Comparison of ENCODE assay signal across 20 cellular contexts in genomic region chr2:33606622-33607021, GRCh38. TPM values are rescaled to one million over a fixed set of nuclear protein-coding genes. Genes with fewer than 3 reads are reported as not detected.
DNase-seq lines count a peak whose midpoint lies in the region; ATAC-seq, FAIRE-seq and TF ChIP-seq lines count a peak whose summit lies in the region.
"Had no signal": no experiment of that assay in that cellular context is flagged by ENCODE, and none has a peak within 500 bp of the region (broad histone marks: within the 10 kb centered on the region; RNA-seq: fewer than 3 reads in every experiment).

No MANE protein-coding gene starts in this region.

- H3K9me3 Mint-ChIP-seq in stimulated activated effector memory CD8-positive, alpha-beta T cell treated with anti-CD3 and anti-CD28 coated beads, Interleukin-12 subunit alpha, Interleukin-12 subunit beta, amount 100 ng/mL, for 72 hours, result no peaks in the 10 kb centered on the region
- H3K9me3 Mint-ChIP-seq in endodermal cell (peaks cover 34% of the 10 kb centered on the region), T-cell (no peaks in the 10 kb centered on the region)
- H3K9me3 Mint-ChIP-seq: CD8-positive, alpha-beta memory T cell had no signal

- FAIRE-seq in K562 (lab: Jason Lieb, UNC), result no peak
- FAIRE-seq: GM12891, GM19239, HTR-8/SVneo had no signal

- POLR2A ChIA-PET in K562 (lab: Yijun Ruan, JAX) (interaction anchor here (0.7 to 1.0 kb wide), 2 partner anchors 9 to 23 kb away, joined by 3 read pairs; no protein-coding TSS in a partner anchor), T-cell (lab: Charles Lee) (no interaction called here)

- ATAC-seq in K562 (no peak), T-cell (replicated peaks in 1 of 4) (no peak)
- no peak for ATAC-seq in stimulated activated effector memory CD8-positive, alpha-beta T cell treated with anti-CD3 and anti-CD28 coated beads, Interleukin-12 subunit alpha, Interleukin-12 subunit beta, amount 100 ng/mL, for 72 hours

- no peak for DNase-seq in K562 (ENCODE audit: extremely low read depth in 1 of 4, low spot score in 3 of 4)
- DNase-seq in testis, result no peak
- no peak for DNase-seq in stimulated activated effector memory CD8-positive, alpha-beta T cell treated with anti-CD3 and anti-CD28 coated beads, Interleukin-12 subunit alpha, Interleukin-12 subunit beta, amount 100 ng/mL, for 72 hours (ENCODE audit: low spot score in 2 of 2)
- no peak for DNase-seq in endodermal cell
- DNase-seq in spleen, result no peak
- no peak for DNase-seq in T-cell
- DNase-seq: CD8-positive, alpha-beta memory T cell; COR-L47; DMS 273 treated with DMSO at 0.1 percent for 48 hours; DMS53; DND-41; EL; GM23248 had no signal

- H3K27me3 Mint-ChIP-seq in endodermal cell (ENCODE audit: insufficient read depth), result no peaks in the 10 kb centered on the region
- H3K27me3 Mint-ChIP-seq in T-cell, result no peaks in the 10 kb centered on the region
- H3K27me3 Mint-ChIP-seq: B cell had no signal

- TF ChIP-seq POLR2A in K562 (conservative IDR thresholded peaks at IDR 0.05), result no peak
- no peak for TF ChIP-seq POLR2A in testis (IDR thresholded peaks at IDR 0.05)
- TF ChIP-seq POLR2A in spleen (IDR thresholded peaks at IDR 0.05), result no peak

- no peaks in the 10 kb centered on the region for H3K4me1 Mint-ChIP-seq in stimulated activated effector memory CD8-positive, alpha-beta T cell treated with anti-CD3 and anti-CD28 coated beads, Interleukin-12 subunit alpha, Interleukin-12 subunit beta, amount 100 ng/mL, for 72 hours
- H3K4me1 Mint-ChIP-seq in endodermal cell (peaks cover 10% of the 10 kb centered on the region), T-cell (no peaks in the 10 kb centered on the region)
- H3K4me1 Mint-ChIP-seq: B cell; CD8-positive, alpha-beta memory T cell had no signal

- TF ChIP-seq RAD21 in K562 (CRISPR knock-in tag; conservative IDR thresholded peaks at IDR 0.05 in 1 of 2, IDR thresholded peaks at IDR 0.05 in 1 of 2), result no peak

- H3K36me3 ChIP-seq in HUES48 (ENCODE audit: control insufficient read depth, insufficient read depth, low read length) (no peaks in the 10 kb centered on the region; the same call in 1 of the 2 replicates), K562 (ENCODE audit: control insufficient read depth, insufficient read depth, low read length) (no peaks in the 10 kb centered on the region), iPS-20b (ENCODE audit: insufficient read depth, low read depth, low read length) (peaks cover 9% of the 10 kb centered on the region; the same call in 1 of the 2 replicates), testis (ENCODE audit: low read depth, missing control alignments) (no peaks in the 10 kb centered on the region), endodermal cell (ENCODE audit: control insufficient read depth, insufficient read depth, low read length) (no peaks in the 10 kb centered on the region), spleen (no peaks in the 10 kb centered on the region)

- H3K27ac Mint-ChIP-seq in stimulated activated effector memory CD8-positive, alpha-beta T cell treated with anti-CD3 and anti-CD28 coated beads, Interleukin-12 subunit alpha, Interleukin-12 subunit beta, amount 100 ng/mL, for 72 hours, result no peak overlapping the region
- no peak overlapping the region for H3K27ac Mint-ChIP-seq in endodermal cell
- no peak overlapping the region for H3K27ac Mint-ChIP-seq in T-cell
- H3K27ac Mint-ChIP-seq: B cell; CD8-positive, alpha-beta memory T cell had no signal

- H3K36me3 Mint-ChIP-seq in stimulated activated effector memory CD8-positive, alpha-beta T cell treated with anti-CD3 and anti-CD28 coated beads, Interleukin-12 subunit alpha, Interleukin-12 subunit beta, amount 100 ng/mL, for 72 hours, result no peaks in the 10 kb centered on the region
- H3K36me3 Mint-ChIP-seq in endodermal cell (ENCODE audit: low read depth) (peaks cover 33% of the 10 kb centered on the region), T-cell (no peaks in the 10 kb centered on the region)

- no peak overlapping the region for H3K9ac ChIP-seq in HUES48 (ENCODE audit: low read depth, low read length)
- no peak overlapping the region for H3K9ac ChIP-seq in K562 (ENCODE audit: insufficient read depth in 1 of 2, low read depth in 2 of 2, low read length in 2 of 2)
- H3K9ac ChIP-seq in iPS-20b (ENCODE audit: low read depth, low read length), result peak overlapping the region; percentile 53; the same call in 1 of the 2 replicates
- no peak overlapping the region for H3K9ac ChIP-seq in endodermal cell (ENCODE audit: extremely low read depth, low read length, poor library complexity, severe bottlenecking)
- H3K9ac ChIP-seq: BLaER1 treated with 17β-estradiol and CSF1 and Interleukin-3, amounts not matched to agents 10 nM and 100 nM; GM23248 had no signal

- in situ Hi-C loops in K562 (cut with MboI), result no loop called here

- H3K79me2 ChIP-seq in K562 (ENCODE audit: control insufficient read depth, insufficient read depth, low read length), result no peaks in the 10 kb centered on the region

- TF ChIP-seq CTCF in K562 (IDR thresholded peaks at IDR 0.05 in 2 of 3, conservative IDR thresholded peaks at IDR 0.05 in 1 of 3; ENCODE audit: insufficient read depth in 2 of 3, low read depth in 1 of 3, low read length in 3 of 3) (no peak), testis (IDR thresholded peaks at IDR 0.05) (no peak), endodermal cell (conservative IDR thresholded peaks at IDR 0.05) (no peak), spleen (IDR thresholded peaks at IDR 0.05 in 8 of 11, conservative IDR thresholded peaks at IDR 0.05 in 3 of 11) (no peak)

- H3K27ac ChIP-seq in HUES48 (ENCODE audit: low read depth, low read length) (peak overlapping the region; percentile 57), K562 (ENCODE audit: extremely low read depth, low read depth, low read length) (no peak overlapping the region), iPS-20b (ENCODE audit: low read length) (peak overlapping the region; percentile 57), testis (peak overlapping the region; percentile 71 to 78), endodermal cell (ENCODE audit: low read depth, low read length) (no peak overlapping the region), spleen (no peak overlapping the region)
- H3K27ac ChIP-seq: BLaER1 treated with 17β-estradiol and CSF1 and Interleukin-3, amounts not matched to agents 10 nM and 100 nM; GM23248 had no signal

- peaks cover 24% of the 10 kb centered on the region for H3K9me3 ChIP-seq in HUES48 (ENCODE audit: control insufficient read depth, insufficient read depth, low read length)
- H3K9me3 ChIP-seq in K562 (replicated peaks; ENCODE audit: control insufficient read depth, insufficient read depth, low read depth, low read length), result no peaks in the 10 kb centered on the region
- H3K9me3 ChIP-seq in iPS-20b (ENCODE audit: insufficient read depth, low read depth, low read length), result peaks cover 13% of the 10 kb centered on the region
- H3K9me3 ChIP-seq in testis, result no peaks in the 10 kb centered on the region
- peaks cover 15% of the 10 kb centered on the region for H3K9me3 ChIP-seq in endodermal cell (ENCODE audit: control insufficient read depth, low read length)
- H3K9me3 ChIP-seq in spleen, result no peaks in the 10 kb centered on the region

- no peaks in the 10 kb centered on the region for H4K20me1 ChIP-seq in K562 (replicated peaks; ENCODE audit: control insufficient read depth, insufficient read depth, low read length)
- H4K20me1 ChIP-seq: BLaER1 treated with 17β-estradiol and CSF1 and Interleukin-3, amounts not matched to agents 10 nM and 100 nM had no signal

- BruUV-seq in K562 (replicated peaks; lab: Mats Ljungman, UMichigan), result no TSS peak

- H3K4me1 ChIP-seq in HUES48 (ENCODE audit: control insufficient read depth, insufficient read depth, low read length), result peaks cover 51% of the 10 kb centered on the region
- H3K4me1 ChIP-seq in K562 (replicated peaks in 1 of 2; ENCODE audit: control insufficient read depth in 2 of 2, insufficient read depth in 2 of 2, low read length in 2 of 2), result no peaks in the 10 kb centered on the region
- peaks cover 50% of the 10 kb centered on the region; the same call in 1 of the 2 replicates for H3K4me1 ChIP-seq in iPS-20b (ENCODE audit: insufficient read depth, low read length)
- H3K4me1 ChIP-seq in testis, result peaks cover 19% of the 10 kb centered on the region
- H3K4me1 ChIP-seq in endodermal cell (ENCODE audit: control insufficient read depth, insufficient read depth, low read length), result no peaks in the 10 kb centered on the region
- H3K4me1 ChIP-seq in spleen, result no peaks in the 10 kb centered on the region
- H3K4me1 ChIP-seq: BLaER1 treated with 17β-estradiol and CSF1 and Interleukin-3, amounts not matched to agents 10 nM and 100 nM had no signal

- WGBS in K562 (ENCODE audit: insufficient coverage, low coverage, missing lambda C conversion rate), result 48% methylated on average over 5 of the region's 7 CpGs
- WGBS in testis, 2 donors, result 88 to 93% methylated on average over 7 of the region's 7 CpGs
- 98 to 100% methylated on average over 2 to 7 of the region's 7 CpGs for WGBS in endodermal cell (ENCODE audit: insufficient coverage in 1 of 2, insufficient read length in 1 of 2), 2 experiments
- WGBS in spleen, 5 donors, result 91 to 97% (median 94%) methylated on average over 7 of the region's 7 CpGs

- no peaks in the 10 kb centered on the region for H3K27me3 ChIP-seq in HUES48 (ENCODE audit: control insufficient read depth, insufficient read depth, low read length)
- H3K27me3 ChIP-seq in K562 (ENCODE audit: control insufficient read depth in 2 of 2, insufficient read depth in 2 of 2, low read length in 2 of 2), result no peaks in the 10 kb centered on the region
- no peaks in the 10 kb centered on the region for H3K27me3 ChIP-seq in iPS-20b (ENCODE audit: insufficient read depth, low read length)
- no peaks in the 10 kb centered on the region for H3K27me3 ChIP-seq in testis
- H3K27me3 ChIP-seq in endodermal cell (ENCODE audit: control insufficient read depth, insufficient read depth, low read length, poor library complexity, severe bottlenecking), result no peaks in the 10 kb centered on the region
- H3K27me3 ChIP-seq in spleen (replicated peaks in 1 of 7), result no peaks in the 10 kb centered on the region
- H3K27me3 ChIP-seq: BLaER1 treated with 17β-estradiol and CSF1 and Interleukin-3, amounts not matched to agents 10 nM and 100 nM had no signal

- intact Hi-C loops in K562 (cut with micrococcal nuclease) (no loop called here), testis (cut with DNase I; ENCODE audit: low total_unique reads) (no loop called here), spleen (cut with DNase I; ENCODE audit: low total_unique reads) (no loop called here)

- no peak overlapping the region for H3K4me3 ChIP-seq in HUES48 (ENCODE audit: low read depth, low read length)
- no peak overlapping the region for H3K4me3 ChIP-seq in K562
- no peak overlapping the region; the same call in 1 of the 2 replicates for H3K4me3 ChIP-seq in iPS-20b (ENCODE audit: low read length)
- no peak overlapping the region for H3K4me3 ChIP-seq in testis
- no peak overlapping the region for H3K4me3 ChIP-seq in endodermal cell (ENCODE audit: low read length)
- no peak overlapping the region for H3K4me3 ChIP-seq in spleen
- H3K4me3 ChIP-seq: BLaER1 treated with 17β-estradiol and CSF1 and Interleukin-3, amounts not matched to agents 10 nM and 100 nM; GM23248 had no signal

- TF ChIP-seq EP300 in K562 (IDR thresholded peaks at IDR 0.05; ENCODE audit: low read length), result no peak

- H3K4me3 Mint-ChIP-seq in stimulated activated effector memory CD8-positive, alpha-beta T cell treated with anti-CD3 and anti-CD28 coated beads, Interleukin-12 subunit alpha, Interleukin-12 subunit beta, amount 100 ng/mL, for 72 hours, result no peak overlapping the region
- no peak overlapping the region for H3K4me3 Mint-ChIP-seq in endodermal cell
- no peak overlapping the region for H3K4me3 Mint-ChIP-seq in T-cell
- H3K4me3 Mint-ChIP-seq: B cell; CD8-positive, alpha-beta memory T cell had no signal

- no peak overlapping the region for H2AFZ ChIP-seq in K562 (ENCODE audit: low read depth, low read length)
- H2AFZ ChIP-seq: GM23248 had no signal

- CTCF ChIA-PET in K562 (lab: Yijun Ruan, JAX; ENCODE audit: low intra/inter-chr PET ratio), result no interaction called here
- CTCF ChIA-PET in T-cell (lab: Charles Lee), result interaction anchor here (0.7 to 1.1 kb wide), 3 partner anchors 23 to 1759 kb away, joined by 3 read pairs; no protein-coding TSS in a partner anchor

- no peak overlapping the region for H3K4me2 ChIP-seq in K562 (ENCODE audit: insufficient read depth, low read length)
- H3K4me2 ChIP-seq: BLaER1 treated with 17β-estradiol and CSF1 and Interleukin-3, amounts not matched to agents 10 nM and 100 nM had no signal

- no peaks in the 10 kb centered on the region for H3K9me1 ChIP-seq in K562 (ENCODE audit: control insufficient read depth, insufficient read depth, low read length)

RNA-seq across cellular contexts. Expression of gene FAM98A, which starts 7.5 kb away (rescaled TPM):
- total RNA-seq in K562 (2011; cell fraction: chromatin; rRNA removed; ENCODE audit: low replicate concordance), result 58.3 and 93.0 TPM in 2 replicates
- 25.1 and 26.7 TPM in 2 replicates for total RNA-seq in K562 (2011; cell fraction: nucleolus; rRNA removed)
- 40.6 and 44.9 TPM in 2 replicates for total RNA-seq in K562 (2011; cell fraction: nucleoplasm; rRNA removed)
- total RNA-seq in K562 (2014; rRNA removed) (23.5 and 26.0 TPM in 2 replicates), K562 (2014; rRNA removed; fragmentation: Illumina TruSeq; extraction: Trizol) (44.6 and 45.7 TPM in 2 replicates), K562 (2015; rRNA removed; fragmentation: Illumina TruSeq; extraction: Trizol) (39.6 and 53.8 TPM in 2 replicates), K562 (2021) (56.1 and 59.7 TPM in 2 replicates), testis (100 to 1,000 TPM; 133 to 231 TPM), endodermal cell (10 to 100 TPM; 38.8 to 46.7 TPM), spleen (10 to 100 TPM; 35.0 to 72.4 (median 40.3) TPM), T-cell (10 to 100 TPM; 16.1 to 36.2 (median 34.5) TPM)
- polyA plus RNA-seq in K562 (2011; rRNA removed) (80.1 and 114 TPM in 2 replicates), K562 (2014; fragmentation: Illumina TruSeq; extraction: Trizol) (238 and 308 TPM in 2 replicates), K562 (2014; fragmentation: Nextera tagmentation; extraction: Ambion mirVana) (10 to 100 TPM; 16.5 to 23.4 TPM), K562 (2014; rRNA removed) (144 and 171 TPM in 2 replicates), testis (ENCODE audit: insufficient read depth, low read depth, low replicate concordance) (134 TPM), spleen (10 to 100 TPM; 11.8 to 19.4 (median 13.7) TPM)
- polyA plus RNA-seq in K562 (2011; cell fraction: cytosol; rRNA removed), result 65.6 and 159 TPM in 2 replicates
- 30.4 and 45.6 TPM in 2 replicates for polyA plus RNA-seq in K562 (2011; cell fraction: nucleus; rRNA removed)
- polyA plus RNA-seq in K562 (2012), result 25.4 and 119 TPM in 2 replicates
- polyA minus RNA-seq in K562 (2011; rRNA and poly(A)+ RNA removed), result 140 and 173 TPM in 2 replicates
- polyA minus RNA-seq in K562 (2011; cell fraction: cytosol; rRNA and poly(A)+ RNA removed), result 51.4 and 53.0 TPM in 2 replicates
- 32.7 and 88.5 TPM in 2 replicates for polyA minus RNA-seq in K562 (2011; cell fraction: nucleus; rRNA and poly(A)+ RNA removed)
- 33.4 TPM for polyA plus RNA-seq in endodermal cell (2013, experiment 1 of 2)
- polyA plus RNA-seq in endodermal cell (2013, experiment 2 of 2), result 23.2 TPM

Comparison
In these comparisons a context has a peak if more than half of its experiments do, and no peak if none do; other contexts are left out.
1. H3K27ac ChIP-seq: peak in HUES48 (single experiment), iPS-20b (single experiment) and testis (2 of 2); none in K562 (single experiment), endodermal cell (single experiment) and spleen (0 of 8).